Comparison of ENCODE assay signal across 10 cellular contexts in genomic region chr7:152076940-152077933, GRCh38. TPM values are rescaled to one million over a fixed set of nuclear protein-coding genes. Genes with fewer than 3 reads are reported as not detected.
DNase-seq lines count a peak whose midpoint lies in the region; ATAC-seq and TF ChIP-seq lines count a peak whose summit lies in the region.
"Had no signal": no experiment of that assay in that cellular context is flagged by ENCODE, and none has a peak within 500 bp of the region (broad histone marks: within the 10 kb centered on the region; RNA-seq: fewer than 3 reads in every experiment).

No MANE protein-coding gene starts in this region.

- H3K27me3 Mint-ChIP-seq in memory B cell: no peaks in the 10 kb centered on the region
- H3K27me3 Mint-ChIP-seq: B cell had no signal

- no peak for DNase-seq in A673 (ENCODE audit: low spot score)
- DNase-seq in LHCN-M2 (ENCODE audit: low read depth): peak; percentile 20
- peak; percentile 3 to 15 for DNase-seq in cardiac fibroblast (ENCODE audit: low read depth in 2 of 2)
- no peak for DNase-seq in memory B cell (ENCODE audit: low spot score in 2 of 2)
- no peak for DNase-seq in EL
- DNase-seq: NCI-H524 treated with DMSO at 0.1 percent for 48 hours had no signal

- H3K27me3 ChIP-seq in A673 (replicated peaks; ENCODE audit: insufficient read depth, low read depth, low read length, poor library complexity): no peaks in the 10 kb centered on the region

- peaks cover 5% of the 10 kb centered on the region for H3K36me3 Mint-ChIP-seq in memory B cell

- H3K4me3 Mint-ChIP-seq in memory B cell: peak overlapping the region; percentile 2
- H3K4me3 Mint-ChIP-seq: B cell had no signal

- peaks cover 2% of the 10 kb centered on the region for H3K9me3 Mint-ChIP-seq in memory B cell

- no TSS peak for BruUV-seq in A673 (replicated peaks; lab: Mats Ljungman, UMichigan)

- TF ChIP-seq CTCF in A673 (conservative IDR thresholded peaks at IDR 0.05; ENCODE audit: low read depth, low read length) (no peak), cardiac fibroblast (IDR thresholded peaks at IDR 0.05; ENCODE audit: low read depth, low read length) (no peak)

- no peaks in the 10 kb centered on the region for H3K36me3 ChIP-seq in A673 (ENCODE audit: insufficient read depth, low read length, poor library complexity, severe bottlenecking)

- H3K4me1 ChIP-seq in A673 (ENCODE audit: insufficient read depth, low read length, poor library complexity, severe bottlenecking): peaks cover 18% of the 10 kb centered on the region

- H3K4me1 Mint-ChIP-seq in memory B cell: peaks cover 38% of the 10 kb centered on the region

- H3K9me3 ChIP-seq in A673 (ENCODE audit: low read depth, low read length, poor library complexity, severe bottlenecking): no peaks in the 10 kb centered on the region

- ATAC-seq in memory B cell (ENCODE audit: low read depth): no peak
- ATAC-seq in GM19328 (IDR thresholded peaks at IDR 0.05; ENCODE audit: unreplicated experiment): no peak
- no peak for ATAC-seq in GM21786 (IDR thresholded peaks at IDR 0.05; ENCODE audit: unreplicated experiment)
- ATAC-seq in GM18505 (IDR thresholded peaks at IDR 0.05; ENCODE audit: unreplicated experiment): no peak

- POLR2A ChIA-PET in A673 (lab: Charles Lee; ENCODE audit: low non-redundant PET): no interaction called here

- CTCF ChIA-PET in A673 (lab: Charles Lee): no interaction called here

- H3K4me3 ChIP-seq in A673 (ENCODE audit: low read depth, low read length, poor library complexity, severe bottlenecking): no peak overlapping the region
- no peak overlapping the region for H3K4me3 ChIP-seq in cardiac fibroblast (replicated peaks in 1 of 2; ENCODE audit: low read depth in 2 of 2, low read length in 2 of 2)

- peak overlapping the region; percentile 12 for H3K27ac ChIP-seq in A673 (ENCODE audit: low read depth, low read length, poor library complexity, severe bottlenecking)

- intact Hi-C loops in A673 (cut with micrococcal nuclease; ENCODE audit: unreplicated experiment): no loop called here

- no peak for TF ChIP-seq POLR2A in GM18505 (IDR thresholded peaks at IDR 0.05; ENCODE audit: borderline replicate concordance, extremely low read depth, insufficient read depth, insufficient read length)

- H3K27ac Mint-ChIP-seq in memory B cell: no peak overlapping the region
- H3K27ac Mint-ChIP-seq: B cell had no signal

RNA-seq across cellular contexts. Expression of gene GALNT11, which starts 51.8 kb away (rescaled TPM):
- total RNA-seq in A673 (2021) (30.4 and 35.5 TPM in 2 replicates), LHCN-M2 (2014; rRNA removed) (77.6 and 82.4 TPM in 2 replicates)
- 26.1 TPM for polyA plus RNA-seq in LHCN-M2 (2012)

Comparison
In these comparisons a context has a peak if more than half of its experiments do, and no peak if none do; other contexts are left out.
1. DNase-seq: peak in LHCN-M2 (single experiment) and cardiac fibroblast (2 of 2); none in A673 (single experiment), memory B cell (0 of 2) and EL (single experiment).